ENCODE assay signal across 8 cellular contexts in the genomic region with DNA sequence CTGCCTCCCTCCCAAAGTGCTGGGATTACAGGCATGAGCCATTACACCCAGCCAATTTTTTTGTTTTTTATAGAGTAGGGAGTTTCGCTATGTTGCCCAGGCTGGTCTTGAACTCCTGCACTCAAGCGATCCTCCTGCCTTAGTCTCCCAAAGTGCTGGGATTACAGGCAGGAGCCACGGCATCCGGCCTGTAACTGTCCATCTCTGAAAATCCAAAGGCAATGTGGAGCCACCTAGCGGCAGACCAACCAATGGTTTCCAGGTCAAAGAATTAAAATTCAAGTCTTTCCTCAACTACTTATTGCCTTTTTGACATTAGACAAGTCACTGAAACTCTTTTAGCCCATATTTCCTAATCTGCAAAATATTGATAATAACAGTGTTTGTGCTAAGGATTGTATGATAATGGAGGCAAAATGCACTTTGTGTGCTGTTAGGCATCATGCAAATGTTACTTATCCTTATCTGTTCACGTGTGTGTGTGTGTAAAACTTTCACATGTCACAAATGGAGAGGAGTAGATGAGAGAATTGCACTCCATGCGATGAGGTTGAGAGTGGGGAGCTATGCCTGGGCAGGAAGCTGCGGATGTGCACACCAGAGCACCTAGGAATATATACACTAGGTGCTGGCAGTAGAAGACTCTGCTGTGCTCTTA. TPM values are rescaled to one million over a fixed set of nuclear protein-coding genes. Genes with fewer than 3 reads are reported as not detected.
DNase-seq lines count a peak whose midpoint lies in the region; ATAC-seq, FAIRE-seq and TF ChIP-seq lines count a peak whose summit lies in the region.

No MANE protein-coding gene starts in this region.

- ATAC-seq in GM18502 (IDR thresholded peaks at IDR 0.05; ENCODE audit: poor library complexity, unreplicated experiment) (peak; percentile 79), HG03342 (IDR thresholded peaks at IDR 0.05; ENCODE audit: unreplicated experiment) (peak; percentile 54), body of pancreas (no peak)

- H3K36me3 ChIP-seq in Peyer's patch (no peaks in the 10 kb centered on the region), body of pancreas (replicated peaks in 1 of 2; ENCODE audit: insufficient read depth in 1 of 2, low read depth in 2 of 2) (no peaks in the 10 kb centered on the region), kidney (ENCODE audit: control insufficient read depth in 1 of 2, insufficient read depth in 2 of 2, low read length in 2 of 2) (no peaks in the 10 kb centered on the region)

- no peaks in the 10 kb centered on the region for H3K36me3 Mint-ChIP-seq in immature natural killer cell

- H3K27ac ChIP-seq in Peyer's patch (no peak overlapping the region), body of pancreas (no peak overlapping the region), kidney (ENCODE audit: low read depth in 2 of 2, low read length in 2 of 2) (no peak overlapping the region)

- intact Hi-C loops in body of pancreas (cut with DNase I), result no loop called here
- intact Hi-C loops in kidney (cut with DNase I), result no loop called here

- H3K4me3 ChIP-seq in AG10803 (ENCODE audit: low read length) (no peak overlapping the region), Peyer's patch (no peak overlapping the region), body of pancreas (no peak overlapping the region), kidney (ENCODE audit: low read length in 2 of 2) (no peak overlapping the region)

- peaks cover 0 to 2% (median 0%) of the 10 kb centered on the region in 3 donors for H3K27me3 Mint-ChIP-seq in immature natural killer cell (ENCODE audit: low read depth in 3 of 3)

- no peaks in the 10 kb centered on the region for H3K4me1 Mint-ChIP-seq in immature natural killer cell

- H3K9me3 Mint-ChIP-seq in immature natural killer cell, result peaks cover 0 to 2% (median 0%) of the 10 kb centered on the region in 6 donors

- FAIRE-seq in kidney (lab: Jason Lieb, UNC), result no peak

- H3K9me3 ChIP-seq in Peyer's patch, result no peaks in the 10 kb centered on the region
- no peaks in the 10 kb centered on the region for H3K9me3 ChIP-seq in body of pancreas
- no peaks in the 10 kb centered on the region for H3K9me3 ChIP-seq in kidney (ENCODE audit: control insufficient read depth in 1 of 2, low read length in 2 of 2)

- no peak overlapping the region for H3K4me3 Mint-ChIP-seq in immature natural killer cell

- no peak overlapping the region for H3K9ac ChIP-seq in kidney (ENCODE audit: low read length in 2 of 2)

- H3K27ac Mint-ChIP-seq in immature natural killer cell, result no peak overlapping the region

- TF ChIP-seq POLR2A in Peyer's patch (IDR thresholded peaks at IDR 0.05), result no peak
- TF ChIP-seq POLR2A in body of pancreas (IDR thresholded peaks at IDR 0.05), result no peak

- H3K4me1 ChIP-seq in Peyer's patch, result no peaks in the 10 kb centered on the region
- no peaks in the 10 kb centered on the region for H3K4me1 ChIP-seq in body of pancreas
- no peaks in the 10 kb centered on the region for H3K4me1 ChIP-seq in kidney (ENCODE audit: control insufficient read depth in 1 of 2, insufficient read depth in 1 of 2, low read depth in 1 of 2, low read length in 2 of 2)

- TF ChIP-seq CTCF in AG10803 (conservative IDR thresholded peaks at IDR 0.05; ENCODE audit: low read length) (peak; percentile 67), Peyer's patch (IDR thresholded peaks at IDR 0.05) (peak in 5 of 6 experiments; percentile 46 to 59 (median 54)), body of pancreas (IDR thresholded peaks at IDR 0.05) (peak; percentile 51 to 67 (median 59)), kidney (IDR thresholded peaks at IDR 0.05; ENCODE audit: borderline replicate concordance, extremely low read depth, insufficient read depth) (peak; percentile 79)

- H3K27me3 ChIP-seq in Peyer's patch, result no peaks in the 10 kb centered on the region
- H3K27me3 ChIP-seq in body of pancreas, result no peaks in the 10 kb centered on the region

- WGBS in body of pancreas, 2 donors, result 20% methylated on average over 8 of the region's 8 CpGs

- DNase-seq in AG10803 (ENCODE audit: low read depth), result peak; percentile 71
- DNase-seq in Peyer's patch, result peak in 1 of 3 donors; percentile 54
- DNase-seq in body of pancreas, result peak; percentile 47 to 64 (median 48)
- peak; percentile 75 for DNase-seq in kidney
- DNase-seq in stimulated activated CD8-positive, alpha-beta memory T cell treated with anti-CD3 and anti-CD28 coated beads, Interleukin-15, amount 100 ng/mL, for 48 hours (ENCODE audit: low read depth in 2 of 2), result peak; percentile 0 to 3
- DNase-seq in immature natural killer cell, result no peak

RNA-seq across cellular contexts. Expression of gene COL8A1, which starts 48.7 kb away (rescaled TPM):
- 1 to 10 TPM in 3 of 4 donors, not detected in 1; 2.3 to 5.3 (median 3.3) TPM for total RNA-seq in Peyer's patch
- 1 to 10 TPM in 1 of 2 donors, under 1 TPM in 1; 0.99 to 5.4 TPM for total RNA-seq in body of pancreas
- 24.2 TPM for total RNA-seq in kidney
- polyA plus RNA-seq in kidney (ENCODE audit: insufficient read depth, low read depth, low replicate concordance), result 3.6 TPM
- polyA plus RNA-seq in immature natural killer cell, result not detected

Comparison
In these comparisons a context has a peak if more than half of its experiments do, and no peak if none do; other contexts are left out.
1. DNase-seq: peak in AG10803 (single experiment), body of pancreas (4 of 4), kidney (single experiment) and stimulated activated CD8-positive, alpha-beta memory T cell treated with anti-CD3 and anti-CD28 coated beads, Interleukin-15, amount 100 ng/mL, for 48 hours (2 of 2); none in immature natural killer cell (0 of 3).
2. Peak in every context shown above with its lines, with median percentiles within 50 percentile points of each other: CTCF ChIP-seq.